In the genomic region with DNA sequence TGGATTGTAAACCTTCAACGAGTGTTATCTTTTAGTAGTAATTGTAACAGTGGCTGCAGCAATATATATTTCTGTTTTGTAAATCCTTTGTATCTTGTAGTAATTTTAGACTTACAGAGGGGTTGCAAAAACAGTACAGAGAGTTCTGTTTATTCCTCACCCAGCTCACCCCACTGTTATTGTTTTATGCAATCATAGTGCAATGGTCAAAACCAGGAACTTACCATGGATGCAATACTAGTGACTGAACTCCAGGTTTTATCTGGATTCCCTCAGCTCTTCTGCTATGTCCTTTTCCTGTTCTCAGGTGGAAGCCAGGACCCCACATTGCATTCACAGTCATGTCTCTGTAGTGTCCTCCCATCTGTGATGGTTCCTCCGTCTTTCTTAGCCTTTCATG, we compare ENCODE assay signal across 1 cellular context.
TF ChIP-seq lines count a peak whose summit lies in the region.

No MANE protein-coding gene starts in this region.

TF ChIP-seq in HepG2, 621 proteins besides CTCF, POLR2A, EP300 and RAD21 (continued from another document):
- TF ChIP-seq, protein P1, sequence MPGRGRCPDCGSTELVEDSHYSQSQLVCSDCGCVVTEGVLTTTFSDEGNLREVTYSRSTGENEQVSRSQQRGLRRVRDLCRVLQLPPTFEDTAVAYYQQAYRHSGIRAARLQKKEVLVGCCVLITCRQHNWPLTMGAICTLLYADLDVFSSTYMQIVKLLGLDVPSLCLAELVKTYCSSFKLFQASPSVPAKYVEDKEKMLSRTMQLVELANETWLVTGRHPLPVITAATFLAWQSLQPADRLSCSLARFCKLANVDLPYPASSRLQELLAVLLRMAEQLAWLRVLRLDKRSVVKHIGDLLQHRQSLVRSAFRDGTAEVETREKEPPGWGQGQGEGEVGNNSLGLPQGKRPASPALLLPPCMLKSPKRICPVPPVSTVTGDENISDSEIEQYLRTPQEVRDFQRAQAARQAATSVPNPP (CRISPR knock-in tag; IDR thresholded peaks at IDR 0.05): no peak
- TF ChIP-seq ZNF570 (CRISPR knock-in tag; IDR thresholded peaks at IDR 0.05; ENCODE audit: borderline replicate concordance) (no peak), ZC3H13 (CRISPR knock-in tag; IDR thresholded peaks at IDR 0.05) (no peak)
- TF ChIP-seq, protein P2, sequence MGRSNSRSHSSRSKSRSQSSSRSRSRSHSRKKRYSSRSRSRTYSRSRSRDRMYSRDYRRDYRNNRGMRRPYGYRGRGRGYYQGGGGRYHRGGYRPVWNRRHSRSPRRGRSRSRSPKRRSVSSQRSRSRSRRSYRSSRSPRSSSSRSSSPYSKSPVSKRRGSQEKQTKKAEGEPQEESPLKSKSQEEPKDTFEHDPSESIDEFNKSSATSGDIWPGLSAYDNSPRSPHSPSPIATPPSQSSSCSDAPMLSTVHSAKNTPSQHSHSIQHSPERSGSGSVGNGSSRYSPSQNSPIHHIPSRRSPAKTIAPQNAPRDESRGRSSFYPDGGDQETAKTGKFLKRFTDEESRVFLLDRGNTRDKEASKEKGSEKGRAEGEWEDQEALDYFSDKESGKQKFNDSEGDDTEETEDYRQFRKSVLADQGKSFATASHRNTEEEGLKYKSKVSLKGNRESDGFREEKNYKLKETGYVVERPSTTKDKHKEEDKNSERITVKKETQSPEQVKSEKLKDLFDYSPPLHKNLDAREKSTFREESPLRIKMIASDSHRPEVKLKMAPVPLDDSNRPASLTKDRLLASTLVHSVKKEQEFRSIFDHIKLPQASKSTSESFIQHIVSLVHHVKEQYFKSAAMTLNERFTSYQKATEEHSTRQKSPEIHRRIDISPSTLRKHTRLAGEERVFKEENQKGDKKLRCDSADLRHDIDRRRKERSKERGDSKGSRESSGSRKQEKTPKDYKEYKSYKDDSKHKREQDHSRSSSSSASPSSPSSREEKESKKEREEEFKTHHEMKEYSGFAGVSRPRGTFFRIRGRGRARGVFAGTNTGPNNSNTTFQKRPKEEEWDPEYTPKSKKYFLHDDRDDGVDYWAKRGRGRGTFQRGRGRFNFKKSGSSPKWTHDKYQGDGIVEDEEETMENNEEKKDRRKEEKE (IDR thresholded peaks at IDR 0.05): no peak
